ENCODE assay signal across 25 cellular contexts in the genomic region with DNA sequence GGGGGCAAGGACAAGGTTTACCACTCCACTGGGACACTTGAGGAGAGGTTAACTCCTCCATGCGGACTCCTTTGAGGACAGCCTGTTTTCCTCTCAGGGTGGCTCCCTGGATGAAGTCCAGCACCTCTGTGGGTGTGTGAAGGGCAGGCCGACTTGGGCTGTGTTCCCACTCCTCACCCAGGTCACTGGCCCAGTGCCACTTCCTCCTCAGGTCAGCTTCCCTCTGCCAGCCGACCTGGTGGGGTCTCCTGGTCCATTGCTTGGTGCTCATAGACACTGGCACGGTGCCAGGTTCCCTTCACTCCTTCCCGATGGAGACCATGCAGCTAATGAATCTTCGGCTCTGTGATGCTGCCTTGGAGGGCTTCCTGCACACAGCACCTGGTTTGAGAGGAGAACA.
"Had no signal": no experiment of that assay in that cellular context is flagged by ENCODE, and none has a peak within 500 bp of the region (broad histone marks: within the 10 kb centered on the region; RNA-seq: fewer than 3 reads in every experiment).

No MANE protein-coding gene starts in this region.

- DNase-seq: Kasumi-1; MM.1S; MV-4-11; NCI-H1048; NCI-H1105; NCI-H1417; NCI-H1436 treated with DMSO at 0.1 percent for 48 hours; NCI-H1694; NCI-H1930; NCI-H2081; NCI-H2107; NCI-H2227 treated with DMSO at 0.1 percent for 48 hours; NCI-H524; NCI-H526 treated with DMSO at 0.1 percent for 48 hours; NCI-H748 treated with DMSO at 0.1 percent for 48 hours; NK-92 treated with Interleukin-12 subunit alpha and Interleukin-12 subunit beta, amount 100 ng/mL, for 24 hours; PC-3; SHP77; SK-N-SH; SW 1271; T-cell had no signal

- ATAC-seq: Panc1, PC-3, T-cell had no signal

- H3K4me2 ChIP-seq: KMS-11, SK-N-SH had no signal

- H3K9me3 ChIP-seq: SK-N-SH had no signal

- H3K9ac ChIP-seq: KMS-11, SK-N-SH had no signal

- H3K27ac Mint-ChIP-seq: T-cell had no signal

- H3K4me3 Mint-ChIP-seq: T-cell had no signal

- H3K36me3 Mint-ChIP-seq: T-cell had no signal

- H3K27ac ChIP-seq: HL-60, KMS-11, RWPE1 had no signal

- H3K4me1 Mint-ChIP-seq: T-cell had no signal
